In genomic region chr4:183355405-183355804, GRCh38 we compare ENCODE assay signal across 13 cellular contexts. TPM values are rescaled to one million over a fixed set of nuclear protein-coding genes. Genes with fewer than 3 reads are reported as not detected.
DNase-seq lines count a peak whose midpoint lies in the region; TF ChIP-seq lines count a peak whose summit lies in the region.
"Had no signal": no experiment of that assay in that cellular context is flagged by ENCODE, and none has a peak within 500 bp of the region (broad histone marks: within the 10 kb centered on the region; RNA-seq: fewer than 3 reads in every experiment).

No MANE protein-coding gene starts in this region.

- peaks cover 25% of the 10 kb centered on the region for H3K4me1 ChIP-seq in ACC112 (ENCODE audit: control insufficient read depth, insufficient read depth, low read length, unreplicated experiment)

- peak overlapping the region; percentile 52 for H3K27ac ChIP-seq in ACC112 (ENCODE audit: low read depth, low read length)

- H3K27me3 Mint-ChIP-seq in HFFc6 (ENCODE audit: insufficient read depth) (peaks cover 7% of the 10 kb centered on the region), nephron progenitor cell (ENCODE audit: low read depth, poor library complexity) (peaks cover 9% of the 10 kb centered on the region)

- H3K4me1 Mint-ChIP-seq in HFFc6 (ENCODE audit: low read depth) (peaks cover 40% of the 10 kb centered on the region), nephron progenitor cell (peaks cover 64% of the 10 kb centered on the region)

- H3K36me3 ChIP-seq in ACC112 (ENCODE audit: insufficient read depth, low read length) = no peaks in the 10 kb centered on the region

- H3K36me3 Mint-ChIP-seq in HFFc6 (ENCODE audit: low read depth) (peaks cover 6% of the 10 kb centered on the region), nephron progenitor cell (ENCODE audit: low read depth) (no peaks in the 10 kb centered on the region)

- H3K4me3 Mint-ChIP-seq in HFFc6 = no peak overlapping the region
- H3K4me3 Mint-ChIP-seq in nephron progenitor cell = no peak overlapping the region

- no peak overlapping the region for H3K4me3 ChIP-seq in ACC112 (ENCODE audit: low read depth, low read length)

- H3K79me2 ChIP-seq in ACC112 (ENCODE audit: control insufficient read depth, insufficient read depth, low read length, unreplicated experiment) = no peaks in the 10 kb centered on the region

- TF ChIP-seq CTCF in HFFc6 (IDR thresholded peaks at IDR 0.05) (no peak), nephron progenitor cell (IDR thresholded peaks at IDR 0.05) (no peak)

- peak overlapping the region; percentile 10; the same call in 1 of the 2 replicates for H3K27ac Mint-ChIP-seq in HFFc6
- no peak overlapping the region for H3K27ac Mint-ChIP-seq in nephron progenitor cell

- H3K9me3 Mint-ChIP-seq in HFFc6 (no peaks in the 10 kb centered on the region; the same call in 1 of the 2 replicates), nephron progenitor cell (no peaks in the 10 kb centered on the region)

- no peaks in the 10 kb centered on the region for H3K27me3 ChIP-seq in ACC112 (ENCODE audit: insufficient read depth, low read length)

- DNase-seq in HFFc6 = peak; percentile 68
- peak; percentile 73 for DNase-seq in astrocyte of the hippocampus (ENCODE audit: low read depth, low spot score)
- DNase-seq in iris pigment epithelial cell (ENCODE audit: low read depth) = peak; percentile 60
- DNase-seq in RPMI8226 = no peak
- DNase-seq in activated naive CD4-positive, alpha-beta T cell (lab: John Stamatoyannopoulos, UW) = no peak
- no peak for DNase-seq in stimulated activated CD4-positive, alpha-beta T cell treated with anti-CD3 and anti-CD28 coated beads, Interleukin-15, amount 100 ng/mL, for 24 hours
- no peak for DNase-seq in nephron progenitor cell
- DNase-seq: left ventricle myocardium superior, NCI-H146, SW 1271 had no signal

- no peak overlapping the region for H2AFZ ChIP-seq in ACC112 (ENCODE audit: low read length, unreplicated experiment)

RNA-seq across cellular contexts. Expression of gene CLDN24, which starts 33.2 kb away (rescaled TPM):
- total RNA-seq in HFFc6 (2021; fragmentation: NEBNext Ultra II Directional; extraction: Animal tissue kit (Norgen Biotek cat#: 25700)) = not detected
- total RNA-seq: H1, left ventricle myocardium superior, ureter had no signal

RNA-seq across cellular contexts. Expression of gene CLDN22, which starts 35.3 kb away (rescaled TPM):
- not detected for total RNA-seq in HFFc6 (2021; fragmentation: NEBNext Ultra II Directional; extraction: Animal tissue kit (Norgen Biotek cat#: 25700))
- total RNA-seq: H1, left ventricle myocardium superior, ureter had no signal

Comparison
In these comparisons a context has a peak if more than half of its experiments do, and no peak if none do; other contexts are left out.
1. DNase-seq: peak in HFFc6 (single experiment), astrocyte of the hippocampus (single experiment) and iris pigment epithelial cell (single experiment); none in RPMI8226 (single experiment), activated naive CD4-positive, alpha-beta T cell (0 of 4), stimulated activated CD4-positive, alpha-beta T cell treated with anti-CD3 and anti-CD28 coated beads, Interleukin-15, amount 100 ng/mL, for 24 hours (single experiment) and nephron progenitor cell (single experiment).